1 cellular context compared by ENCODE assay signal in genomic region chr13:41019027-41019487, GRCh38.
TF ChIP-seq lines count a peak whose summit lies in the region.

TSS of gene ELF1 (minus strand) at chr13:41019316. CDS start at chr13:40982054, 37,262 bp downstream.

TF ChIP-seq in K562, 482 proteins besides CTCF, POLR2A, EP300 and RAD21 (continued from another document and continues in another):
- TF ChIP-seq ZBTB9 (CRISPR knock-in tag; IDR thresholded peaks at IDR 0.05) = no peak
- no peak for TF ChIP-seq MCM2 (IDR thresholded peaks at IDR 0.05; ENCODE audit: low read depth)
- TF ChIP-seq ZMIZ1 (IDR thresholded peaks at IDR 0.05; ENCODE audit: low read depth in 2 of 2, low read length in 2 of 2) = no peak
- TF ChIP-seq ZNF518B (CRISPR knock-in tag; IDR thresholded peaks at IDR 0.05) = no peak
- peak; percentile 68 for TF ChIP-seq SUPT5H (IDR thresholded peaks at IDR 0.05)
- TF ChIP-seq ZNF140 (CRISPR knock-in tag; IDR thresholded peaks at IDR 0.05) = no peak; the same call in 1 of the 2 replicates
- TF ChIP-seq ZFP91 (CRISPR knock-in tag; IDR thresholded peaks at IDR 0.05) = no peak
- no peak; the same call in 1 of the 2 replicates for TF ChIP-seq BHLHE40 (IDR thresholded peaks at IDR 0.05; ENCODE audit: low read length)
- no peak; the same call in 1 of the 2 replicates for TF ChIP-seq CREB3L1 (IDR thresholded peaks at IDR 0.05; ENCODE audit: borderline replicate concordance, low read depth)
- TF ChIP-seq NUFIP1 (IDR thresholded peaks at IDR 0.05; ENCODE audit: partially characterized antibody) = no peak
- TF ChIP-seq RNF219 (CRISPR knock-in tag; IDR thresholded peaks at IDR 0.05) = no peak
- TF ChIP-seq TARDBP (IDR thresholded peaks at IDR 0.05) = no peak
- no peak for TF ChIP-seq ZNF780A (CRISPR knock-in tag; IDR thresholded peaks at IDR 0.05)
- TF ChIP-seq KLF10 (CRISPR knock-in tag; IDR thresholded peaks at IDR 0.05) = no peak
- TF ChIP-seq CLOCK (CRISPR knock-in tag; IDR thresholded peaks at IDR 0.05; ENCODE audit: borderline replicate concordance) = no peak
- TF ChIP-seq PRDM10 (IDR thresholded peaks at IDR 0.05; ENCODE audit: partially characterized antibody) = no peak
- TF ChIP-seq NFYB (IDR thresholded peaks at IDR 0.05; ENCODE audit: extremely low read depth, insufficient read length) = no peak
- TF ChIP-seq AFF4 (CRISPR knock-in tag; IDR thresholded peaks at IDR 0.05) = no peak
- TF ChIP-seq KLF16 (IDR thresholded peaks at IDR 0.05) = no peak
- no peak; the same call in 1 of the 2 replicates for TF ChIP-seq VEZF1 (CRISPR knock-in tag; IDR thresholded peaks at IDR 0.05)
